16 cellular contexts compared by ENCODE assay signal in the genomic region with DNA sequence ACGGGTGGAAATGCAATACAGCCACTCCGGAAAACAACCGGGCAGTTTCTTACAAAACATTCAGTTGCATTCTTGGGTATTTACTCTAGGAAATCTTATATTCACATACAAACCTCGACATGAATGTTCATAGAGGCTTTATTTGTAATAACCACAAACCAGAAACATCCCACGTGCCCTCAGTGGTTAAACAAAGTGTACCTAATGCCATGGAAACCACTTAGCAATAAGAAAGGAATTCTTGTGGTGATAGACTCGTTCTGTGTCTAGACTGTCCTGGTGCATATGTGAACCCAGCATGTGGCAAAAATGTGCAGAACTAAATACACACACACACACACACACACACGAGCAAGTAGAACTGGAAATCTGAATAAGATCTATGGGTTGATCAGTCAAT.
DNase-seq lines count a peak whose midpoint lies in the region; TF ChIP-seq lines count a peak whose summit lies in the region.
"Had no signal": no experiment of that assay in that cellular context is flagged by ENCODE, and none has a peak within 500 bp of the region (broad histone marks: within the 10 kb centered on the region; RNA-seq: fewer than 3 reads in every experiment).

No MANE protein-coding gene starts in this region.

- no peaks in the 10 kb centered on the region for H3K79me2 ChIP-seq in PC-9 (ENCODE audit: low read depth)

- H2BK120ac ChIP-seq in neuronal stem cell (ENCODE audit: low read depth, low read length): no peak overlapping the region

- TF ChIP-seq CTCF in PC-9 (conservative IDR thresholded peaks at IDR 0.05) (no peak), epithelial cell of esophagus (IDR thresholded peaks at IDR 0.05; ENCODE audit: insufficient read depth, low read depth, low read length, missing control alignments) (no peak)

- H2AK5ac ChIP-seq in neuronal stem cell (ENCODE audit: low read depth, low read length): no peak overlapping the region

- H3K36me3 ChIP-seq in PC-9 (ENCODE audit: low read depth): no peaks in the 10 kb centered on the region
- no peaks in the 10 kb centered on the region for H3K36me3 ChIP-seq in HAP-1 (replicated peaks)
- H3K36me3 ChIP-seq in neuronal stem cell (replicated peaks in 1 of 2; ENCODE audit: control insufficient read depth in 2 of 2, insufficient read depth in 2 of 2, low read length in 2 of 2): no peaks in the 10 kb centered on the region

- H3K4me2 ChIP-seq in PC-9 (peak overlapping the region; percentile 33), neuronal stem cell (ENCODE audit: insufficient read depth, low read length, poor library complexity, severe bottlenecking) (no peak overlapping the region)

- CTCF ChIA-PET in PC-9 (lab: Charles Lee): no interaction called here

- H3K4me1 ChIP-seq in PC-9 (replicated peaks; ENCODE audit: insufficient read depth): peaks cover 22% of the 10 kb centered on the region
- H3K4me1 ChIP-seq in HAP-1: no peaks in the 10 kb centered on the region
- no peaks in the 10 kb centered on the region for H3K4me1 ChIP-seq in neuronal stem cell (ENCODE audit: control insufficient read depth in 2 of 2, insufficient read depth in 1 of 2, low read depth in 1 of 2, low read length in 2 of 2)

- H3K18ac ChIP-seq in neuronal stem cell (ENCODE audit: low read length): no peak overlapping the region

- peaks cover 11% of the 10 kb centered on the region; the same call in 1 of the 2 replicates for H3F3A ChIP-seq in PC-9 (ENCODE audit: insufficient read depth, low read depth)

- DNase-seq in EL: peak; percentile 3
- DNase-seq in PC-9: peak; percentile 42 to 96
- DNase-seq in epithelial cell of esophagus (ENCODE audit: low read depth): peak; percentile 46
- peak; percentile 23 for DNase-seq in renal cortical epithelial cell (ENCODE audit: low read depth)
- no peak for DNase-seq in HAP-1 (ENCODE audit: low spot score in 2 of 2)
- DNase-seq in MV-4-11 (lab: John Stamatoyannopoulos, UW): no peak
- DNase-seq in NCI-H69 (lab: John Stamatoyannopoulos, UW): no peak
- no peak for DNase-seq in neuronal stem cell (ENCODE audit: low spot score)
- DNase-seq: activated CD4-positive, alpha-beta T cell treated with anti-CD3 and anti-CD28 coated beads for 4 hours; Calu3; cerebellar nuclear complex; NCI-H1048; NCI-H446 treated with DMSO at 0.1 percent for 48 hours; nucleus accumbens; stimulated activated CD4-positive, alpha-beta T cell treated with anti-CD3 and anti-CD28 coated beads, Interleukin-2, amount 100 ng/mL, for 24 hours; stimulated activated naive CD4-positive, alpha-beta T cell had no signal

- H4K91ac ChIP-seq in neuronal stem cell (ENCODE audit: low read depth, low read length, poor library complexity): no peak overlapping the region

- H2BK15ac ChIP-seq in neuronal stem cell (ENCODE audit: low read length): no peak overlapping the region

- no peak overlapping the region for H2BK12ac ChIP-seq in neuronal stem cell (ENCODE audit: low read length)

- H3K9me3 ChIP-seq in PC-9 (ENCODE audit: insufficient read depth, low read depth) (no peaks in the 10 kb centered on the region), HAP-1 (no peaks in the 10 kb centered on the region), neuronal stem cell (replicated peaks in 1 of 2; ENCODE audit: control insufficient read depth in 2 of 2, insufficient read depth in 1 of 2, low read depth in 1 of 2, low read length in 2 of 2) (peaks cover 0 to 2% of the 10 kb centered on the region in 2 donors)

- no peaks in the 10 kb centered on the region for H3K9me2 ChIP-seq in PC-9 (ENCODE audit: insufficient read depth)

- H3K4me3 ChIP-seq in PC-9: no peak overlapping the region
- H3K4me3 ChIP-seq in epithelial cell of esophagus (ENCODE audit: low read length): no peak overlapping the region
- H3K4me3 ChIP-seq in HAP-1: no peak overlapping the region
- no peak overlapping the region for H3K4me3 ChIP-seq in neuronal stem cell (ENCODE audit: low read length in 2 of 2)

- H2AFZ ChIP-seq in PC-9: no peak overlapping the region
- no peak overlapping the region for H2AFZ ChIP-seq in neuronal stem cell (ENCODE audit: low read length)

- no peak overlapping the region for H3K27ac ChIP-seq in PC-9
- H3K27ac ChIP-seq in neuronal stem cell (replicated peaks; ENCODE audit: low read length): no peak overlapping the region

- no peaks in the 10 kb centered on the region for H4K20me1 ChIP-seq in PC-9 (ENCODE audit: insufficient read depth)

- POLR2A ChIA-PET in PC-9 (lab: Charles Lee; ENCODE audit: unreplicated experiment): no interaction called here

- no peak overlapping the region for H2BK5ac ChIP-seq in neuronal stem cell (ENCODE audit: low read length)

- BruUV-seq in PC-9 (replicated peaks; lab: Mats Ljungman, UMichigan): no TSS peak

- WGBS in neuronal stem cell (ENCODE audit: extremely low coverage in 2 of 2, insufficient read length in 2 of 2, insufficient replicate concordance in 1 of 2), 2 donors: no CpG with 5 or more reads among the region's 7 CpGs

- in situ Hi-C loops in HAP-1 (cut with MboI; ENCODE audit: low sequenced_read_pairs): no loop called here

- intact Hi-C loops in PC-9 (cut with micrococcal nuclease; ENCODE audit: unreplicated experiment): loop anchor here (1.0 to 2.0 kb wide), 2 partner anchors 37 to 99 kb away; no protein-coding TSS in a partner anchor

- no peak overlapping the region for H4K8ac ChIP-seq in neuronal stem cell (ENCODE audit: low read depth, low read length)

- no peaks in the 10 kb centered on the region for H3K79me1 ChIP-seq in neuronal stem cell (ENCODE audit: low read depth, low read length)

- H3K27me3 ChIP-seq in PC-9 (ENCODE audit: insufficient read depth, low read depth) (no peaks in the 10 kb centered on the region), HAP-1 (ENCODE audit: low read depth) (no peaks in the 10 kb centered on the region), neuronal stem cell (ENCODE audit: control insufficient read depth in 3 of 3, insufficient read depth in 3 of 3, low read depth in 1 of 3, low read length in 3 of 3) (no peaks in the 10 kb centered on the region)

- no peak overlapping the region for H3K4ac ChIP-seq in neuronal stem cell (ENCODE audit: low read length)

- no peak overlapping the region for H3K14ac ChIP-seq in neuronal stem cell (ENCODE audit: low read length)

- H3K9ac ChIP-seq in neuronal stem cell (ENCODE audit: low read depth, low read length, poor library complexity): no peak overlapping the region

- H3K23ac ChIP-seq in neuronal stem cell (ENCODE audit: low read depth, low read length, poor library complexity): no peak overlapping the region

Comparison
In these comparisons a context has a peak if more than half of its experiments do, and no peak if none do; other contexts are left out.
1. DNase-seq: peak in EL (single experiment), PC-9 (2 of 2), epithelial cell of esophagus (single experiment) and renal cortical epithelial cell (single experiment); none in HAP-1 (0 of 2), MV-4-11 (single experiment), NCI-H69 (single experiment) and neuronal stem cell (single experiment).